ENCODE assay signal across 25 cellular contexts in the genomic region with DNA sequence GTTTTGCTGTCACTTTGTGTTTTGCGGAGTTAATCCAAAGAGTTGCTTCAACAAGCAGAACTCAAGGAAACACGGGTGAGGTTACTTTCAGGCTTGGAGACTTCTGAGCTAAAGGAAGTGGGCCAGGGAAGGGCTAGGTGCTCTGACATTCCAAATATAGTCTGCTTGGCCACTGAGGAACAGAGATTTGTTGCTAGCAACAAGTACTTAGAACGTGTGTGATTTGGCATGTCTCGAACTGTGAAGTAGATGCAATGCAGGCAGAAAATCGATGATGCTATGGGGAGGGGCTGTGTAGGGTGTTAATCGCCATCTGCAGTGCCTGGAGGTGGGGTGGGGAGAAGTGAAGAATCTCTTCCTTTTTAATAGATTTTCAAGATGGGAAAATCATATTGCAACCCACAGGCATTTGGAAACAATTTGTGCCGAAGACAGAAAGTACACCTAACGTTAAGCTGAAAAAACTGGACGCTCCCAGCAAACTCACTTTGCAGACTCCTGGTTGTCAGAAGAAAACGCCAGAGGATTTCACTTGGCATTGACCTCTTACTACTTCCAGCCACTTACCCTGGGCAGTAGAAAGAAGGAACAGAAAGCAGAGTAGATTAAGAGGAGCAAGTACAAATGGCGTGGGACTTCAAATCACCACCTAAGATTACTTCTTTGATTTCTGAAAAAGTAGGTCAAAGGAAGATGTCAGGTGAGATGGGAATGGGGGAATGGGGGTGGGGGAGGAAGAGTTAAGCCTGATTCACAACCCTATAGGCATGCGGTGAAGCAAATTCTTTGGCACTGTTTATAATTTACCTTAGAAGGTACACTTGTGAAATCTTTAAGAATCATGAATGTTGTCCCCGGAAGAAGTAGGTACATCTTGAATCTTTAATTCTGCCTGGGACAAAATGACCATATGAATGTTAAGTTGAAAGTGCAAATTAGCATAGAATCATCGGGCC.
DNase-seq lines count a peak whose midpoint lies in the region; ATAC-seq and TF ChIP-seq lines count a peak whose summit lies in the region.
"Had no signal": no experiment of that assay in that cellular context is flagged by ENCODE, and none has a peak within 500 bp of the region (broad histone marks: within the 10 kb centered on the region; RNA-seq: fewer than 3 reads in every experiment).

No MANE protein-coding gene starts in this region.

- intact Hi-C loops in esophagus muscularis mucosa (cut with DNase I): no loop called here
- intact Hi-C loops in lower lobe of right lung (cut with DNase I): no loop called here
- intact Hi-C loops in tibial artery (cut with DNase I; ENCODE audit: low total_unique reads): no loop called here

- no peak overlapping the region for H3K4me3 Mint-ChIP-seq in GM23338
- H3K4me3 Mint-ChIP-seq: CD4-positive, alpha-beta T cell; neural progenitor cell; stimulated activated memory B cell treated with anti-CD40 and anti-IgM and Interleukin-4, amounts not matched to agents 10 μg/mL and 1 μg/mL and 100 μg/mL, for 72 hours had no signal

- WGBS in esophagus muscularis mucosa: 43% methylated on average over 14 of the region's 14 CpGs
- WGBS in mesenchymal stem cell: 86% methylated on average over 13 of the region's 14 CpGs

- H4K20me1 ChIP-seq in GM23338 (replicated peaks; ENCODE audit: insufficient read depth): no peaks in the 10 kb centered on the region

- no peak overlapping the region for H3K18ac ChIP-seq in mesenchymal stem cell (ENCODE audit: low read depth in 1 of 2, low read length in 2 of 2)

- no peaks in the 10 kb centered on the region for H3K9me3 ChIP-seq in esophagus muscularis mucosa
- H3K9me3 ChIP-seq in lower lobe of right lung: no peaks in the 10 kb centered on the region
- no peaks in the 10 kb centered on the region for H3K9me3 ChIP-seq in mesenchymal stem cell (ENCODE audit: control insufficient read depth, low read length)
- no peaks in the 10 kb centered on the region for H3K9me3 ChIP-seq in tibial artery
- H3K9me3 ChIP-seq: body of pancreas, SK-N-SH, testis had no signal

- peaks cover 15% of the 10 kb centered on the region for H3K9me2 ChIP-seq in GM23338 (ENCODE audit: insufficient read depth)
- H3K9me2 ChIP-seq: SK-N-SH had no signal

- H2AFZ ChIP-seq in GM23338: no peak overlapping the region
- H2AFZ ChIP-seq in mesenchymal stem cell (ENCODE audit: low read depth, low read length): no peak overlapping the region
- H2AFZ ChIP-seq: neural progenitor cell had no signal

- no peak overlapping the region for H3K14ac ChIP-seq in mesenchymal stem cell (ENCODE audit: low read length in 2 of 2)

- H3K27ac Mint-ChIP-seq in GM23338: no peak overlapping the region
- no peak overlapping the region for H3K27ac Mint-ChIP-seq in activated naive CD4-positive, alpha-beta T cell treated with anti-CD3 and anti-CD28 coated beads, Interleukin-2, amount 50 U/mL, for 72 hours
- H3K27ac Mint-ChIP-seq: CD4-positive, alpha-beta T cell; neural progenitor cell; progenitor cell of endocrine pancreas; stimulated activated memory B cell treated with anti-CD40 and anti-IgM and Interleukin-4, amounts not matched to agents 10 μg/mL and 1 μg/mL and 100 μg/mL, for 72 hours had no signal

- no peaks in the 10 kb centered on the region for H3F3A ChIP-seq in GM23338 (replicated peaks; ENCODE audit: low read depth)

- H3K79me2 ChIP-seq in GM23338 (replicated peaks; ENCODE audit: insufficient read depth): no peaks in the 10 kb centered on the region

- no peaks in the 10 kb centered on the region for H3K36me3 ChIP-seq in GM23338 (ENCODE audit: insufficient read depth)
- no peaks in the 10 kb centered on the region for H3K36me3 ChIP-seq in esophagus muscularis mucosa
- H3K36me3 ChIP-seq in lower lobe of right lung: no peaks in the 10 kb centered on the region
- H3K36me3 ChIP-seq in mesenchymal stem cell (ENCODE audit: control insufficient read depth in 1 of 2, insufficient read depth in 2 of 2, low read depth in 1 of 2, low read length in 2 of 2): no peaks in the 10 kb centered on the region
- no peaks in the 10 kb centered on the region for H3K36me3 ChIP-seq in tibial artery
- H3K36me3 ChIP-seq: neural progenitor cell had no signal

- no peak overlapping the region for H2AK5ac ChIP-seq in mesenchymal stem cell (ENCODE audit: low read length, severe bottlenecking)

- no peaks in the 10 kb centered on the region for H3K36me3 Mint-ChIP-seq in GM23338 (ENCODE audit: low read depth)
- H3K36me3 Mint-ChIP-seq in activated naive CD4-positive, alpha-beta T cell treated with anti-CD3 and anti-CD28 coated beads, Interleukin-2, amount 50 U/mL, for 72 hours: no peaks in the 10 kb centered on the region
- H3K36me3 Mint-ChIP-seq: neural progenitor cell; stimulated activated memory B cell treated with anti-CD40 and anti-IgM and Interleukin-4, amounts not matched to agents 10 μg/mL and 1 μg/mL and 100 μg/mL, for 72 hours had no signal

- no peak overlapping the region for H2BK15ac ChIP-seq in mesenchymal stem cell (ENCODE audit: low read depth, poor library complexity, severe bottlenecking)

- no peak for TF ChIP-seq EP300 in esophagus muscularis mucosa (IDR thresholded peaks at IDR 0.05)

- H3K27me3 Mint-ChIP-seq in GM23338 (ENCODE audit: insufficient read depth, low read depth, poor library complexity): peaks cover 4% of the 10 kb centered on the region
- H3K27me3 Mint-ChIP-seq: CD4-positive, alpha-beta T cell; progenitor cell of endocrine pancreas; stimulated activated memory B cell treated with anti-CD40 and anti-IgM and Interleukin-4, amounts not matched to agents 10 μg/mL and 1 μg/mL and 100 μg/mL, for 72 hours had no signal

- no peaks in the 10 kb centered on the region; the same call in 2 of the 3 replicates for H3K9me3 Mint-ChIP-seq in GM23338
- H3K9me3 Mint-ChIP-seq in activated naive CD4-positive, alpha-beta T cell treated with anti-CD3 and anti-CD28 coated beads, Interleukin-2, amount 50 U/mL, for 72 hours: no peaks in the 10 kb centered on the region
- H3K9me3 Mint-ChIP-seq: CD4-positive, alpha-beta T cell; neural progenitor cell; stimulated activated memory B cell treated with anti-CD40 and anti-IgM and Interleukin-4, amounts not matched to agents 10 μg/mL and 1 μg/mL and 100 μg/mL, for 72 hours had no signal

- no peak for DNase-seq in GM23338 (ENCODE audit: low spot score)
- peak; percentile 51 for DNase-seq in NCI-H2029 (lab: John Stamatoyannopoulos, UW)
- no peak for DNase-seq in esophagus muscularis mucosa (ENCODE audit: extremely low spot score)
- DNase-seq in lower lobe of right lung: no peak
- no peak for DNase-seq in activated naive CD4-positive, alpha-beta T cell treated with anti-CD3 and anti-CD28 coated beads, Interleukin-2, amount 50 U/mL, for 72 hours (ENCODE audit: low spot score in 2 of 2)
- DNase-seq in mesenchymal stem cell: no peak
- no peak for DNase-seq in tibial artery
- DNase-seq: activated CD4-positive, alpha-beta T cell treated with anti-CD3 and anti-CD28 coated beads, Interleukin-2, amount 50 U/mL, for 1 hour; body of pancreas; CD4-positive, alpha-beta T cell; glutamatergic neuron; MM.1S; NCI-H1694 treated with DMSO at 0.1 percent for 48 hours; NK-92 treated with Interleukin-12 subunit alpha and Interleukin-12 subunit beta, amount 100 ng/mL, for 24 hours; SK-N-SH; small intestine; stimulated activated CD4-positive, alpha-beta T cell treated with anti-CD3 and anti-CD28 coated beads, Interleukin-2, amount 100 ng/mL, for 24 hours; T-helper 2 cell; testis had no signal

- no peaks in the 10 kb centered on the region for H3K79me1 ChIP-seq in mesenchymal stem cell (replicated peaks; ENCODE audit: low read length, poor library complexity, severe bottlenecking)

- no peak overlapping the region for H2BK5ac ChIP-seq in mesenchymal stem cell (ENCODE audit: low read depth, low read length, poor library complexity, severe bottlenecking)

- no peak overlapping the region for H2BK12ac ChIP-seq in mesenchymal stem cell (ENCODE audit: low read length in 2 of 2)

- H3K27ac ChIP-seq in GM23338 (ENCODE audit: low read depth): no peak overlapping the region
- H3K27ac ChIP-seq in esophagus muscularis mucosa (replicated peaks in 1 of 4): peak overlapping the region; percentile 69 to 79 (median 78)
- H3K27ac ChIP-seq in lower lobe of right lung: no peak overlapping the region
- H3K27ac ChIP-seq in mesenchymal stem cell (ENCODE audit: low read length, poor library complexity, severe bottlenecking): no peak overlapping the region
- no peak overlapping the region for H3K27ac ChIP-seq in tibial artery
- H3K27ac ChIP-seq: body of pancreas, coronary artery, neural progenitor cell, testis, VCaP had no signal

- H3K27me3 ChIP-seq in GM23338 (ENCODE audit: insufficient read depth) (no peaks in the 10 kb centered on the region), esophagus muscularis mucosa (no peaks in the 10 kb centered on the region), lower lobe of right lung (ENCODE audit: low read depth) (no peaks in the 10 kb centered on the region), mesenchymal stem cell (ENCODE audit: control insufficient read depth in 1 of 2, insufficient read depth in 1 of 2, low read length in 2 of 2) (peaks cover 5 to 12% of the 10 kb centered on the region in 2 experiments), tibial artery (no peaks in the 10 kb centered on the region)
- H3K27me3 ChIP-seq: body of pancreas, neural progenitor cell, testis had no signal

- TF ChIP-seq POLR2A in esophagus muscularis mucosa (IDR thresholded peaks at IDR 0.05; ENCODE audit: low read depth): no peak

- no peak overlapping the region for H3K4me3 ChIP-seq in GM23338
- H3K4me3 ChIP-seq in esophagus muscularis mucosa: peak overlapping the region; percentile 42 to 51 (median 46)
- H3K4me3 ChIP-seq in lower lobe of right lung: peak overlapping the region; percentile 13
- no peak overlapping the region for H3K4me3 ChIP-seq in mesenchymal stem cell (ENCODE audit: insufficient read depth in 1 of 2, low read depth in 1 of 2, low read length in 2 of 2)
- no peak overlapping the region for H3K4me3 ChIP-seq in tibial artery
- H3K4me3 ChIP-seq: body of pancreas, coronary artery, neural progenitor cell, testis had no signal

- no peak for TF ChIP-seq CTCF in GM23338 (conservative IDR thresholded peaks at IDR 0.05; ENCODE audit: low read depth in 2 of 2)
- no peak for TF ChIP-seq CTCF in esophagus muscularis mucosa (IDR thresholded peaks at IDR 0.05)
- TF ChIP-seq CTCF in lower lobe of right lung (IDR thresholded peaks at IDR 0.05): no peak
- no peak for TF ChIP-seq CTCF in tibial artery (IDR thresholded peaks at IDR 0.05)

- no peak overlapping the region for H4K8ac ChIP-seq in mesenchymal stem cell (ENCODE audit: low read length)

- H3K4me1 ChIP-seq in GM23338 (ENCODE audit: insufficient read depth) (peaks cover 40% of the 10 kb centered on the region), esophagus muscularis mucosa (peaks cover 12 to 43% (median 23%) of the 10 kb centered on the region in 4 donors), lower lobe of right lung (no peaks in the 10 kb centered on the region), mesenchymal stem cell (ENCODE audit: control insufficient read depth, insufficient read depth, low read depth, low read length) (no peaks in the 10 kb centered on the region), tibial artery (no peaks in the 10 kb centered on the region)
- H3K4me1 ChIP-seq: body of pancreas, testis had no signal

- H2BK120ac ChIP-seq in mesenchymal stem cell (ENCODE audit: low read depth, low read length): no peak overlapping the region

- peak overlapping the region; percentile 56; the same call in 1 of the 2 replicates for H3K4me2 ChIP-seq in GM23338
- H3K4me2 ChIP-seq in mesenchymal stem cell (ENCODE audit: low read length, poor library complexity, severe bottlenecking): no peak overlapping the region
- H3K4me2 ChIP-seq: neural progenitor cell, SK-N-SH had no signal

- H3K9ac ChIP-seq in mesenchymal stem cell (ENCODE audit: low read length): no peak overlapping the region
- H3K9ac ChIP-seq: neural progenitor cell, SK-N-SH had no signal

- H3K4me1 Mint-ChIP-seq in GM23338: peaks cover 36% of the 10 kb centered on the region
- H3K4me1 Mint-ChIP-seq: stimulated activated memory B cell treated with anti-CD40 and anti-IgM and Interleukin-4, amounts not matched to agents 10 μg/mL and 1 μg/mL and 100 μg/mL, for 72 hours had no signal

- no peak overlapping the region for H4K91ac ChIP-seq in mesenchymal stem cell (ENCODE audit: low read length)

- no peak overlapping the region for H3K23ac ChIP-seq in mesenchymal stem cell (ENCODE audit: low read length in 2 of 2)

- no peak overlapping the region for H3K4ac ChIP-seq in mesenchymal stem cell (ENCODE audit: low read depth in 1 of 2, low read length in 2 of 2)

- ATAC-seq in GM23338 (peak; percentile 18; the same call in 1 of the 3 replicates), lower lobe of right lung (peak; percentile 89 to 90), HG03432 (IDR thresholded peaks at IDR 0.05; ENCODE audit: unreplicated experiment) (no peak)
- ATAC-seq in activated naive CD4-positive, alpha-beta T cell treated with anti-CD3 and anti-CD28 coated beads, Interleukin-2, amount 50 U/mL, for 72 hours: no peak
- ATAC-seq: body of pancreas; stimulated activated memory B cell treated with anti-CD40 and anti-IgM and Interleukin-4, amounts not matched to agents 10 μg/mL and 1 μg/mL and 100 μg/mL, for 72 hours had no signal

Comparison
In these comparisons a context has a peak if more than half of its experiments do, and no peak if none do; other contexts are left out.
1. ATAC-seq: peak in GM23338 (single experiment) and lower lobe of right lung (2 of 2); none in activated naive CD4-positive, alpha-beta T cell treated with anti-CD3 and anti-CD28 coated beads, Interleukin-2, amount 50 U/mL, for 72 hours (0 of 2) and HG03432 (single experiment).
2. H3K27ac ChIP-seq: peak in esophagus muscularis mucosa (4 of 4); none in GM23338 (single experiment), lower lobe of right lung (single experiment), mesenchymal stem cell (single experiment) and tibial artery (0 of 2).
3. H3K4me3 ChIP-seq: peak in esophagus muscularis mucosa (4 of 4) and lower lobe of right lung (single experiment); none in GM23338 (single experiment), mesenchymal stem cell (0 of 2) and tibial artery (0 of 2).